Comparison of ENCODE assay signal across 9 cellular contexts in genomic region chr13:26051231-26052135, GRCh38. TPM values are rescaled to one million over a fixed set of nuclear protein-coding genes. Genes with fewer than 3 reads are reported as not detected.
DNase-seq lines count a peak whose midpoint lies in the region; ATAC-seq, FAIRE-seq and TF ChIP-seq lines count a peak whose summit lies in the region.
"Had no signal": no experiment of that assay in that cellular context is flagged by ENCODE, and none has a peak within 500 bp of the region (broad histone marks: within the 10 kb centered on the region; RNA-seq: fewer than 3 reads in every experiment).

Gene SHISA2 (minus strand): TSS chr13:26052016. CDS start chr13:26050975, 1,041 bp downstream.

- H3K27ac ChIP-seq in prostate gland = no peak within 1 kb of the TSS

- no peaks in the 10 kb centered on the region for H3K36me3 ChIP-seq in prostate gland

- TF ChIP-seq CTCF in prostate gland (IDR thresholded peaks at IDR 0.05) = no peak

- intact Hi-C loops in Right ventricle myocardium inferior (cut with DNase I) = loop anchor here (5.0 kb wide), 1 partner anchor 34 kb away; no protein-coding TSS in a partner anchor
- intact Hi-C loops in cardiac septum (cut with DNase I) = no loop called here
- intact Hi-C loops in left ventricle myocardium superior (cut with micrococcal nuclease) = no loop called here
- intact Hi-C loops in prostate gland (cut with DNase I) = no loop called here

- ATAC-seq in Right ventricle myocardium inferior = peak; percentile 85
- ATAC-seq in left ventricle myocardium superior = peak; percentile 94
- ATAC-seq in HG03342 (IDR thresholded peaks at IDR 0.05; ENCODE audit: unreplicated experiment) = no peak

- TF ChIP-seq POLR2A in prostate gland (IDR thresholded peaks at IDR 0.05) = peak; percentile 46
- TF ChIP-seq POLR2A in H54 (IDR thresholded peaks at IDR 0.05; ENCODE audit: low read depth, low read length) = no peak

- DNase-seq in Right ventricle myocardium inferior (ENCODE audit: missing footprints) (no peak), cardiac septum (ENCODE audit: low spot score) (no peak), RKO (ENCODE audit: low spot score) (peak; percentile 2), anterior cingulate cortex (lab: John Stamatoyannopoulos, UW) (peak in 36 of 58 donors; percentile 13 to 64 (median 40)), left ventricle myocardium superior (peak; percentile 64), prostate gland (ENCODE audit: low spot score) (peak; percentile 16), H54 (ENCODE audit: insufficient read length, low spot score) (no peak)

- FAIRE-seq in H54 (lab: Jason Lieb, UNC) = no peak
- FAIRE-seq: islet of Langerhans had no signal

- H3K4me3 ChIP-seq in prostate gland = peak within 1 kb of the TSS; percentile 25 to 36

- no peaks in the 10 kb centered on the region for H3K9me3 ChIP-seq in prostate gland

- WGBS in prostate gland = under 1% methylated on average over 49 of the region's 110 CpGs

- H3K27me3 ChIP-seq in prostate gland (replicated peaks; ENCODE audit: insufficient read depth) = peaks cover 9% of the 10 kb centered on the region

- H3K4me1 ChIP-seq in prostate gland (replicated peaks) = no peaks in the 10 kb centered on the region

RNA-seq across cellular contexts. Expression of gene SHISA2, which starts in this region (rescaled TPM):
- total RNA-seq in Right ventricle myocardium inferior (0.22 TPM), cardiac septum (0.89 TPM), left ventricle myocardium superior (0.07 TPM), prostate gland (10 to 100 TPM in 1 of 2 donors, 1 to 10 TPM in 1; 2.6 to 21.6 TPM)

Comparison
In these comparisons a context has a peak if more than half of its experiments do, and no peak if none do; other contexts are left out.
1. Peak in ATAC-seq in Right ventricle myocardium inferior; RNA of the gene not detected or under 1 TPM.
2. Peak in DNase-seq and ATAC-seq in left ventricle myocardium superior; RNA of the gene not detected or under 1 TPM.
3. DNase-seq: peak in RKO (single experiment), anterior cingulate cortex (36 of 58) and prostate gland (single experiment); none in Right ventricle myocardium inferior (single experiment), cardiac septum (single experiment) and H54 (single experiment).